In the genomic region with DNA sequence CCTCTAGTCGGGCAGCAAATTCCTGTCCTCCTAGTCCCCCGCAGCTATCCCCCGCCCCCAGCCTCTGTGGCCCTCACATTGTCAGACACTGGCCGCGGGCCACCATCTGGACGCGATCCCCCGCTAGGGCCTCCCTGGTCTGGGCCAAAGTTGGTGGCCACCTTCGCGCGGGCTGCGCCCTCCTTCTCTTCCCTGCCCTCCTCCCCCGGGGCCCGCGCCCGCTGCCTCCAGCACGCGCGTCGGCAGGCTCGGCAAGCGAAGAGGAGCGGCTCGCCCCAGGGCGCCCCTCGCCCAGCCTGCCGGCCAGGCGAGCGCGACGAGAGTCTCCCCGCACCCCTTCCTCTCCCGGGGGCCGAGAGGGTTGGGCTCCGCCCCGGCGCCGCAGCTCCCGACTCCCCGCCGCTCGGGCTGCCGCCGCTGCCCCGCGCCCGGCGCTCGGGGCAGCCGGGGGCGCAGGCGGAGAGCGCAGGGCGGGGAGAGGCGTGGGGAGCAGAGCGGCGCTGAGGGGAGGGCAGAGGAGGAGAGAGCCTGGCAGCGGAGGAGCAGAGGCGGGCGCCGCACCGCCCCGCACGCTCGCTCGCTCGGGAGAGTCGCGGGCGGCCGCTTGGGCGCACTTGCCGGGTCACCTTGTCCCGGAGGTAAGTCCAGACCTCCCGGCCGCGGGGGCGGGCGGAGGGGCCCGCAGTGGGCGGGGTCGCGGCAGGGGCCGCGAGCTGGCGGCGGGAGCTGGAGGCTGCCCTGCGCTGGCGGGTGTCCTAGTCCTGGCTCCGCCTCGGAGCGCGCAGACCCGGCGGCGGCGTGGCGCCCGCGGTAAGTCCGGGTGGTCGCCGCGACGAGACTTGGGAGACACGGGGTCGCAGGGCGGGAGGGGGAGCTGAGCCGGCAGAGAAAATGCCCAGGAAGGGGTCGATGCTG, we compare ENCODE assay signal across 9 cellular contexts. TPM values are rescaled to one million over a fixed set of nuclear protein-coding genes. Genes with fewer than 3 reads are reported as not detected.
DNase-seq lines count a peak whose midpoint lies in the region; ATAC-seq and TF ChIP-seq lines count a peak whose summit lies in the region.
"Had no signal": no experiment of that assay in that cellular context is flagged by ENCODE, and none has a peak within 500 bp of the region (broad histone marks: within the 10 kb centered on the region; RNA-seq: fewer than 3 reads in every experiment).

Gene SYNDIG1, plus strand, starts transcription at position 514 of the 915 bp plus-strand sequence. CDS start 73,469 bp downstream, outside the sequence.

- H2BK12ac ChIP-seq in H9 (ENCODE audit: insufficient read length, low read depth, low read length), result no peak within 1 kb of the TSS

- H3K27me3 ChIP-seq in H9 (ENCODE audit: insufficient read depth, low read length) (peaks cover 11% of the 10 kb centered on the region; the same call in 1 of the 2 replicates), iPS-20b (ENCODE audit: insufficient read depth, low read length) (peaks cover 93% of the 10 kb centered on the region), spleen (replicated peaks in 1 of 7) (peaks cover 0 to 83% (median 33%) of the 10 kb centered on the region in 7 donors), PC-3 (ENCODE audit: low read length) (peaks cover 93% of the 10 kb centered on the region)

- DNase-seq in H9, result peak; percentile 72
- peak in 51 of 56 donors; percentile 23 to 86 (median 66) for DNase-seq in amygdala (lab: John Stamatoyannopoulos, UW)
- no peak for DNase-seq in spleen
- DNase-seq in PC-3, result no peak

- H4K20me1 ChIP-seq in H9 (ENCODE audit: control insufficient read depth, insufficient read depth, insufficient read length), result no peaks in the 10 kb centered on the region
- no peaks in the 10 kb centered on the region for H4K20me1 ChIP-seq in PC-3 (ENCODE audit: low read length)

- H3K4me2 ChIP-seq in H9 (ENCODE audit: insufficient read depth, insufficient read length, low read length) (peak within 1 kb of the TSS; percentile 84), PC-3 (ENCODE audit: low read length) (no peak within 1 kb of the TSS)

- no peaks in the 10 kb centered on the region for H3F3A ChIP-seq in PC-3 (ENCODE audit: low read length, unreplicated experiment)

- TF ChIP-seq POLR2A in spleen (IDR thresholded peaks at IDR 0.05), result no peak

- no peak within 1 kb of the TSS for H2BK20ac ChIP-seq in H9 (ENCODE audit: low read depth, low read length, poor library complexity, severe bottlenecking)

- no peak within 1 kb of the TSS for H3K23ac ChIP-seq in H9 (ENCODE audit: insufficient read length, low read depth, low read length)

- TF ChIP-seq CTCF in H9 (conservative IDR thresholded peaks at IDR 0.05) (no peak), spleen (IDR thresholded peaks at IDR 0.05 in 8 of 11, conservative IDR thresholded peaks at IDR 0.05 in 3 of 11) (no peak), PC-3 (conservative IDR thresholded peaks at IDR 0.05; ENCODE audit: low read depth, low read length) (no peak)

- no peak within 1 kb of the TSS for H4K5ac ChIP-seq in H9 (ENCODE audit: insufficient read length, low read depth, low read length)

- H3K79me2 ChIP-seq in H9 (ENCODE audit: insufficient read depth, low read length) (no peaks in the 10 kb centered on the region), PC-3 (ENCODE audit: low read length) (no peaks in the 10 kb centered on the region)

- peak within 1 kb of the TSS; percentile 78 to 91 for H3K4me3 Mint-ChIP-seq in H9
- H3K4me3 Mint-ChIP-seq: T-helper 1 cell treated with Interleukin-12 subunit alpha and Interleukin-12 subunit beta and Interleukin-4 antibody, amounts not matched to agents 30 μg/mL and 1 μg/mL, for 36 hours had no signal

- no peaks in the 10 kb centered on the region for H3K36me3 ChIP-seq in iPS-20b (ENCODE audit: insufficient read depth, low read depth, low read length)
- H3K36me3 ChIP-seq in spleen, result no peaks in the 10 kb centered on the region
- H3K36me3 ChIP-seq in PC-3 (ENCODE audit: low read depth, low read length), result no peaks in the 10 kb centered on the region

- no peak within 1 kb of the TSS for H2BK5ac ChIP-seq in H9 (ENCODE audit: insufficient read length, low read length)

- H3K4me3 ChIP-seq in iPS-20b (ENCODE audit: low read length), result peak within 1 kb of the TSS; percentile 76
- peak within 1 kb of the TSS in 7 of 8 donors; percentile 19 to 62 (median 26) for H3K4me3 ChIP-seq in spleen
- no peak within 1 kb of the TSS for H3K4me3 ChIP-seq in PC-3 (ENCODE audit: low read length)

- H2AFZ ChIP-seq in H9 (ENCODE audit: low read length) (no peak within 1 kb of the TSS), PC-3 (ENCODE audit: low read length) (no peak within 1 kb of the TSS)

- peaks cover 11% of the 10 kb centered on the region; the same call in 1 of the 2 replicates for H3K4me1 ChIP-seq in H9 (ENCODE audit: insufficient read depth, low read length)
- H3K4me1 ChIP-seq in iPS-20b (ENCODE audit: insufficient read depth, low read length), result peaks cover 21% of the 10 kb centered on the region
- H3K4me1 ChIP-seq in spleen, result peaks cover 3 to 29% (median 12%) of the 10 kb centered on the region in 6 donors
- H3K4me1 ChIP-seq in PC-3 (ENCODE audit: insufficient read depth, low read length), result no peaks in the 10 kb centered on the region

- intact Hi-C loops in spleen (cut with DNase I; ENCODE audit: low total_unique reads), result no loop called here
- intact Hi-C loops in PC-3 (cut with micrococcal nuclease), result no loop called here

- POLR2A ChIA-PET in PC-3 (lab: Charles Lee; ENCODE audit: unreplicated experiment), result no interaction called here

- H3K4me1 Mint-ChIP-seq in H9, result peaks cover 55 to 57% of the 10 kb centered on the region in 2 experiments

- H3K9me3 Mint-ChIP-seq in H9, result no peaks in the 10 kb centered on the region; a peak in 3 of 5 replicates
- H3K9me3 Mint-ChIP-seq: T-helper 1 cell treated with Interleukin-12 subunit alpha and Interleukin-12 subunit beta and Interleukin-4 antibody, amounts not matched to agents 30 μg/mL and 1 μg/mL, for 36 hours had no signal

- H2BK15ac ChIP-seq in H9 (ENCODE audit: low read depth, low read length), result no peak within 1 kb of the TSS

- H2BK120ac ChIP-seq in H9 (ENCODE audit: low read depth, low read length, poor library complexity, severe bottlenecking), result no peak within 1 kb of the TSS

- H3K23me2 ChIP-seq in H9 (ENCODE audit: insufficient read length, low read depth, low read length, poor library complexity, severe bottlenecking), result peaks cover 29% of the 10 kb centered on the region

- ATAC-seq in GM19324 (IDR thresholded peaks at IDR 0.05; ENCODE audit: low FRiP score, unreplicated experiment) (no peak), GM19463 (IDR thresholded peaks at IDR 0.05; ENCODE audit: unreplicated experiment) (no peak), PC-3 (no peak), GM19395 (IDR thresholded peaks at IDR 0.05; ENCODE audit: unreplicated experiment) (no peak)

- H3K56ac ChIP-seq in H9 (ENCODE audit: insufficient read length, low read depth, low read length), result no peak within 1 kb of the TSS

- no peaks in the 10 kb centered on the region; a peak in 1 of 7 replicates for H3K36me3 Mint-ChIP-seq in H9 (ENCODE audit: insufficient read depth in 1 of 3, low read depth in 3 of 3)

- H3K9ac ChIP-seq in H9 (ENCODE audit: extremely low read depth, insufficient read length, low read length), result peak within 1 kb of the TSS; percentile 20
- H3K9ac ChIP-seq in iPS-20b (ENCODE audit: low read depth, low read length), result peak within 1 kb of the TSS; percentile 72; the same call in 1 of the 2 replicates
- no peak within 1 kb of the TSS for H3K9ac ChIP-seq in PC-3 (ENCODE audit: low read length)

- H4K8ac ChIP-seq in H9 (replicated peaks; ENCODE audit: insufficient read length, low read depth, low read length), result no peak within 1 kb of the TSS

- H3K4ac ChIP-seq in H9 (ENCODE audit: low read depth, low read length), result no peak within 1 kb of the TSS

- no peak within 1 kb of the TSS for H2AK5ac ChIP-seq in H9 (ENCODE audit: insufficient read length, low read length)

- no peak within 1 kb of the TSS for H3K27ac Mint-ChIP-seq in H9
- H3K27ac Mint-ChIP-seq: T-helper 1 cell treated with Interleukin-12 subunit alpha and Interleukin-12 subunit beta and Interleukin-4 antibody, amounts not matched to agents 30 μg/mL and 1 μg/mL, for 36 hours had no signal

- H3T11ph ChIP-seq in H9 (ENCODE audit: low read length), result no peak within 1 kb of the TSS

- no peak within 1 kb of the TSS for H3K18ac ChIP-seq in H9 (ENCODE audit: insufficient read length, low read depth, low read length)

- WGBS in H9 (ENCODE audit: extremely low coverage, insufficient read length, low lambda C conversion rate), result no CpG with 5 or more reads among the region's 110 CpGs
- WGBS in spleen, 5 donors, result 1 to 8% (median 2%) methylated on average over 51 to 110 of the region's 110 CpGs

- H3K9me3 ChIP-seq in H9 (ENCODE audit: control insufficient read depth, low read depth, low read length) (no peaks in the 10 kb centered on the region), iPS-20b (ENCODE audit: insufficient read depth, low read depth, low read length) (no peaks in the 10 kb centered on the region), spleen (no peaks in the 10 kb centered on the region), PC-3 (ENCODE audit: low read length) (no peaks in the 10 kb centered on the region)

- H3K14ac ChIP-seq in H9 (ENCODE audit: insufficient read depth, low read length), result peak within 1 kb of the TSS; percentile 48

- H3K9me2 ChIP-seq in PC-3 (replicated peaks; ENCODE audit: low read length), result no peaks in the 10 kb centered on the region

- BruUV-seq in PC-3 (replicated peaks; lab: Mats Ljungman, UMichigan), result no TSS peak

- peaks cover 94% of the 10 kb centered on the region for H3K27me3 Mint-ChIP-seq in H9 (ENCODE audit: low read depth)

- no peak within 1 kb of the TSS for H4K91ac ChIP-seq in H9 (ENCODE audit: insufficient read length, low read depth, low read length)

- no peaks in the 10 kb centered on the region for H3K79me1 ChIP-seq in H9 (ENCODE audit: insufficient read depth, low read depth, low read length, poor library complexity, severe bottlenecking)

- H3K27ac ChIP-seq in H9 (ENCODE audit: insufficient read length, low read depth, low read length), result no peak within 1 kb of the TSS
- no peak within 1 kb of the TSS for H3K27ac ChIP-seq in iPS-20b (ENCODE audit: low read length)
- H3K27ac ChIP-seq in spleen, result no peak within 1 kb of the TSS
- H3K27ac ChIP-seq in PC-3 (ENCODE audit: low read length), result no peak within 1 kb of the TSS

- CTCF ChIA-PET in PC-3 (lab: Charles Lee), result no interaction called here

RNA-seq across cellular contexts. Expression of gene SYNDIG1, which starts in this region (rescaled TPM):
- total RNA-seq in H9 (2021) (4.7 and 5.4 TPM in 2 replicates), spleen (1 to 10 TPM in 5 of 7 donors, under 1 TPM in 2; 0.70 to 3.5 (median 1.4) TPM), PC-3 (2014; rRNA removed) (not detected in 2 replicates)
- polyA plus RNA-seq in spleen, result 1 to 10 TPM; 1.2 to 1.4 (median 1.2) TPM

Comparison
In these comparisons a context has a peak if more than half of its experiments do, and no peak if none do; other contexts are left out.
1. DNase-seq: peak in H9 (single experiment) and amygdala (51 of 56); none in spleen (single experiment) and PC-3 (single experiment).